In the genomic region with DNA sequence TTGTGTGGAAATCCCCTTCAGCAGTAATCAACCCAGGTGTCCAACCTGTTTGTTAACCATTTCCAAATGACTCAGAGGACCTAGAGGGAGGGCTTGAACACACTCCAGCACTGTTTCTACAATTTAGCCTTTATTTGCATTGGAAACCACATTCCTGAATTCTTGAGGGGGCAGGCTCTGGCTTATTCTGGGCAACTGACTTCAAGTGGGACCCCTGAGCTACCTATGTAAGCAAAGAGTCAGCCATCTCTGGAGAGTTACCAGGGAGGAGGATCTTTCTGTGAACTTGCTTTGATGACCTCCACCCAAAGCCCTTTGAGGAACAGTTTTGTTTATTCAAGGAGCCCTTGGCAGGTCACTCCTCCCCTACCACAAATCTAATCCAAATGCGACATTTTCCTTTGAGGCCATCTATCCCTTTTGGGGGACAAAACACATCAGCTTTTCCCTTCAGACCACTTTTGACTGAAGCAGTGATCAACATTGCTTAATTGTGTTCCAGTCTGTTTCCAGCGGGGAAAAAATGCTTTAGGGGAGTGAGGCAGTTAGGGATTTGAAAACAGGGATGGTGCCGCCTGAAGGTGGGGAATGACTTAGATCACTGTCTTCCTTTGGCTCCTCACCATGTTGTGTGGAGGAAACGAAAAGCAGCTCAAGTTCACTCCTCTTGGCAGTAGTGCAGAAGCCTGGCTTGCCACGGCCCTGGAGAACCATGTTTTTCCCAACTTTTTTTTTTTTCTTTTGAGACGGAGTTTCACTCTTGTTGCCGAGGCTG, we compare ENCODE assay signal across 1 cellular context.
TF ChIP-seq lines count a peak whose summit lies in the region.

No MANE protein-coding gene starts in this region.

TF ChIP-seq in HepG2, 621 proteins besides CTCF, POLR2A, EP300 and RAD21 (continued from another document and continues in another):
- TF ChIP-seq, protein P1, sequence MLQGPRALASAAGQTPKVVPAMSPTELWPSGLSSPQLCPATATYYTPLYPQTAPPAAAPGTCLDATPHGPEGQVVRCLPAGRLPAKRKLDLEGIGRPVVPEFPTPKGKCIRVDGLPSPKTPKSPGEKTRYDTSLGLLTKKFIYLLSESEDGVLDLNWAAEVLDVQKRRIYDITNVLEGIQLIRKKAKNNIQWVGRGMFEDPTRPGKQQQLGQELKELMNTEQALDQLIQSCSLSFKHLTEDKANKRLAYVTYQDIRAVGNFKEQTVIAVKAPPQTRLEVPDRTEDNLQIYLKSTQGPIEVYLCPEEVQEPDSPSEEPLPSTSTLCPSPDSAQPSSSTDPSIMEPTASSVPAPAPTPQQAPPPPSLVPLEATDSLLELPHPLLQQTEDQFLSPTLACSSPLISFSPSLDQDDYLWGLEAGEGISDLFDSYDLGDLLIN (CRISPR knock-in tag; IDR thresholded peaks at IDR 0.05; ENCODE audit: borderline replicate concordance): peak; percentile 80; the same call in 1 of the 2 replicates
- TF ChIP-seq SIX4 (CRISPR knock-in tag; IDR thresholded peaks at IDR 0.05) (no peak), FOXC1 (CRISPR knock-in tag; IDR thresholded peaks at IDR 0.05; ENCODE audit: borderline replicate concordance) (0 out of 2 replicates have a peak, but pooled peaks have one; percentile 26), MTA1 (CRISPR knock-in tag; IDR thresholded peaks at IDR 0.05; ENCODE audit: borderline replicate concordance) (0 out of 2 replicates have a peak, but pooled peaks have one; percentile 23), MTF1 (CRISPR knock-in tag; IDR thresholded peaks at IDR 0.05) (0 out of 2 replicates have a peak, but pooled peaks have one; percentile 37), TCF7L2 (IDR thresholded peaks at IDR 0.05; ENCODE audit: low read depth, low read length) (peak; percentile 77), ETV6 (CRISPR knock-in tag; conservative IDR thresholded peaks at IDR 0.05) (0 out of 2 replicates have a peak, but pooled peaks have one; percentile 17), GATA4 (IDR thresholded peaks at IDR 0.05; ENCODE audit: borderline replicate concordance, low read depth) (peak; percentile 84), NFATC3 (CRISPR knock-in tag; IDR thresholded peaks at IDR 0.05) (no peak; the same call in 1 of the 2 replicates), SP4 (CRISPR knock-in tag; IDR thresholded peaks at IDR 0.05) (peak; percentile 50), ZNF558 (CRISPR knock-in tag; IDR thresholded peaks at IDR 0.05; ENCODE audit: borderline replicate concordance) (0 out of 2 replicates have a peak, but pooled peaks have one; percentile 12), KLF16 (CRISPR knock-in tag; IDR thresholded peaks at IDR 0.05) (peak in 1 of 2 experiments; percentile 15; a peak in 1 of 4 replicates), RELA (CRISPR knock-in tag; IDR thresholded peaks at IDR 0.05) (peak; percentile 97), SP140L (CRISPR knock-in tag; IDR thresholded peaks at IDR 0.05; ENCODE audit: borderline replicate concordance) (peak; percentile 23; the same call in 1 of the 2 replicates), DNMT3B (CRISPR knock-in tag; conservative IDR thresholded peaks at IDR 0.05) (peak; percentile 85), ZNF205 (CRISPR knock-in tag; IDR thresholded peaks at IDR 0.05) (peak; percentile 22), ZSCAN31 (CRISPR knock-in tag; IDR thresholded peaks at IDR 0.05; ENCODE audit: low read depth) (no peak), GABPB1 (CRISPR knock-in tag; IDR thresholded peaks at IDR 0.05) (0 out of 2 replicates have a peak, but pooled peaks have one; percentile 0), SRF (IDR thresholded peaks at IDR 0.05; ENCODE audit: low read depth, low read length) (peak; percentile 21; the same call in 1 of the 2 replicates), FOXK1 (CRISPR knock-in tag; IDR thresholded peaks at IDR 0.05; ENCODE audit: borderline replicate concordance, low read depth) (peak; percentile 12; the same call in 1 of the 2 replicates), ZNF614 (CRISPR knock-in tag; IDR thresholded peaks at IDR 0.05; ENCODE audit: borderline replicate concordance) (0 out of 2 replicates have a peak, but pooled peaks have one; percentile 23), ZNF703 (CRISPR knock-in tag; IDR thresholded peaks at IDR 0.05; ENCODE audit: borderline replicate concordance) (peak; percentile 60; the same call in 1 of the 2 replicates), ZNF136 (CRISPR knock-in tag; IDR thresholded peaks at IDR 0.05; ENCODE audit: low read depth) (peak; percentile 78; the same call in 1 of the 2 replicates), SNAPC2 (CRISPR knock-in tag; IDR thresholded peaks at IDR 0.05) (peak; percentile 75; the same call in 1 of the 2 replicates), ZNF17 (CRISPR knock-in tag; IDR thresholded peaks at IDR 0.05) (no peak), YEATS4 (CRISPR knock-in tag; IDR thresholded peaks at IDR 0.05; ENCODE audit: borderline replicate concordance) (peak; percentile 73), ZNF766 (CRISPR knock-in tag; IDR thresholded peaks at IDR 0.05; ENCODE audit: borderline replicate concordance) (0 out of 2 replicates have a peak, but pooled peaks have one; percentile 73), ZNF12 (CRISPR knock-in tag; IDR thresholded peaks at IDR 0.05) (peak; percentile 56; the same call in 1 of the 2 replicates), MYNN (CRISPR knock-in tag; IDR thresholded peaks at IDR 0.05; ENCODE audit: low read depth) (peak; percentile 44; the same call in 1 of the 2 replicates), ZBTB21 (CRISPR knock-in tag; IDR thresholded peaks at IDR 0.05) (no peak), ZFP90 (CRISPR knock-in tag; IDR thresholded peaks at IDR 0.05; ENCODE audit: borderline replicate concordance) (peak; percentile 93; the same call in 1 of the 2 replicates)
- TF ChIP-seq, protein P2, sequence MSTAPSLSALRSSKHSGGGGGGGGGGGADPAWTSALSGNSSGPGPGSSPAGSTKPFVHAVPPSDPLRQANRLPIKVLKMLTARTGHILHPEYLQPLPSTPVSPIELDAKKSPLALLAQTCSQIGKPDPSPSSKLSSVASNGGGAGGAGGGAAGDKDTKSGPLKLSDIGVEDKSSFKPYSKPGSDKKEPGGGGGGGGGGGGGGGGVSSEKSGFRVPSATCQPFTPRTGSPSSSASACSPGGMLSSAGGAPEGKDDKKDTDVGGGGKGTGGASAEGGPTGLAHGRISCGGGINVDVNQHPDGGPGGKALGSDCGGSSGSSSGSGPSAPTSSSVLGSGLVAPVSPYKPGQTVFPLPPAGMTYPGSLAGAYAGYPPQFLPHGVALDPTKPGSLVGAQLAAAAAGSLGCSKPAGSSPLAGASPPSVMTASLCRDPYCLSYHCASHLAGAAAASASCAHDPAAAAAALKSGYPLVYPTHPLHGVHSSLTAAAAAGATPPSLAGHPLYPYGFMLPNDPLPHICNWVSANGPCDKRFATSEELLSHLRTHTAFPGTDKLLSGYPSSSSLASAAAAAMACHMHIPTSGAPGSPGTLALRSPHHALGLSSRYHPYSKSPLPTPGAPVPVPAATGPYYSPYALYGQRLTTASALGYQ (CRISPR knock-in tag; IDR thresholded peaks at IDR 0.05): peak; percentile 92
- TF ChIP-seq, protein P3, sequence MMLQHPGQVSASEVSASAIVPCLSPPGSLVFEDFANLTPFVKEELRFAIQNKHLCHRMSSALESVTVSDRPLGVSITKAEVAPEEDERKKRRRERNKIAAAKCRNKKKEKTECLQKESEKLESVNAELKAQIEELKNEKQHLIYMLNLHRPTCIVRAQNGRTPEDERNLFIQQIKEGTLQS (CRISPR knock-in tag; IDR thresholded peaks at IDR 0.05): peak; percentile 61; the same call in 1 of the 2 replicates
- TF ChIP-seq, protein P4, sequence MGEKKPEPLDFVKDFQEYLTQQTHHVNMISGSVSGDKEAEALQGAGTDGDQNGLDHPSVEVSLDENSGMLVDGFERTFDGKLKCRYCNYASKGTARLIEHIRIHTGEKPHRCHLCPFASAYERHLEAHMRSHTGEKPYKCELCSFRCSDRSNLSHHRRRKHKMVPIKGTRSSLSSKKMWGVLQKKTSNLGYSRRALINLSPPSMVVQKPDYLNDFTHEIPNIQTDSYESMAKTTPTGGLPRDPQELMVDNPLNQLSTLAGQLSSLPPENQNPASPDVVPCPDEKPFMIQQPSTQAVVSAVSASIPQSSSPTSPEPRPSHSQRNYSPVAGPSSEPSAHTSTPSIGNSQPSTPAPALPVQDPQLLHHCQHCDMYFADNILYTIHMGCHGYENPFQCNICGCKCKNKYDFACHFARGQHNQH (CRISPR knock-in tag; IDR thresholded peaks at IDR 0.05): peak; percentile 62; the same call in 1 of the 2 replicates
- TF ChIP-seq, protein P5, sequence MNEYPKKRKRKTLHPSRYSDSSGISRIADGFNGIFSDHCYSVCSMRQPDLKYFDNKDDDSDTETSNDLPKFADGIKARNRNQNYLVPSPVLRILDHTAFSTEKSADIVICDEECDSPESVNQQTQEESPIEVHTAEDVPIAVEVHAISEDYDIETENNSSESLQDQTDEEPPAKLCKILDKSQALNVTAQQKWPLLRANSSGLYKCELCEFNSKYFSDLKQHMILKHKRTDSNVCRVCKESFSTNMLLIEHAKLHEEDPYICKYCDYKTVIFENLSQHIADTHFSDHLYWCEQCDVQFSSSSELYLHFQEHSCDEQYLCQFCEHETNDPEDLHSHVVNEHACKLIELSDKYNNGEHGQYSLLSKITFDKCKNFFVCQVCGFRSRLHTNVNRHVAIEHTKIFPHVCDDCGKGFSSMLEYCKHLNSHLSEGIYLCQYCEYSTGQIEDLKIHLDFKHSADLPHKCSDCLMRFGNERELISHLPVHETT (CRISPR knock-in tag; conservative IDR thresholded peaks at IDR 0.05): peak; percentile 56
- TF ChIP-seq, protein P6, sequence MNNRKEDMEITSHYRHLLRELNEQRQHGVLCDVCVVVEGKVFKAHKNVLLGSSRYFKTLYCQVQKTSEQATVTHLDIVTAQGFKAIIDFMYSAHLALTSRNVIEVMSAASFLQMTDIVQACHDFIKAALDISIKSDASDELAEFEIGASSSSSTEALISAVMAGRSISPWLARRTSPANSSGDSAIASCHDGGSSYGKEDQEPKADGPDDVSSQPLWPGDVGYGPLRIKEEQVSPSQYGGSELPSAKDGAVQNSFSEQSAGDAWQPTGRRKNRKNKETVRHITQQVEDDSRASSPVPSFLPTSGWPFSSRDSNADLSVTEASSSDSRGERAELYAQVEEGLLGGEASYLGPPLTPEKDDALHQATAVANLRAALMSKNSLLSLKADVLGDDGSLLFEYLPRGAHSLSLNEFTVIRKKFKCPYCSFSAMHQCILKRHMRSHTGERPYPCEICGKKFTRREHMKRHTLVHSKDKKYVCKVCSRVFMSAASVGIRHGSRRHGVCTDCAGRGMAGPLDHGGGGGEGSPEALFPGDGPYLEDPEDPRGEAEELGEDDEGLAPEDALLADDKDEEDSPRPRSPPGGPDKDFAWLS (CRISPR knock-in tag; IDR thresholded peaks at IDR 0.05; ENCODE audit: borderline replicate concordance): 0 out of 2 replicates have a peak, but pooled peaks have one; percentile 47
- TF ChIP-seq, protein P7, sequence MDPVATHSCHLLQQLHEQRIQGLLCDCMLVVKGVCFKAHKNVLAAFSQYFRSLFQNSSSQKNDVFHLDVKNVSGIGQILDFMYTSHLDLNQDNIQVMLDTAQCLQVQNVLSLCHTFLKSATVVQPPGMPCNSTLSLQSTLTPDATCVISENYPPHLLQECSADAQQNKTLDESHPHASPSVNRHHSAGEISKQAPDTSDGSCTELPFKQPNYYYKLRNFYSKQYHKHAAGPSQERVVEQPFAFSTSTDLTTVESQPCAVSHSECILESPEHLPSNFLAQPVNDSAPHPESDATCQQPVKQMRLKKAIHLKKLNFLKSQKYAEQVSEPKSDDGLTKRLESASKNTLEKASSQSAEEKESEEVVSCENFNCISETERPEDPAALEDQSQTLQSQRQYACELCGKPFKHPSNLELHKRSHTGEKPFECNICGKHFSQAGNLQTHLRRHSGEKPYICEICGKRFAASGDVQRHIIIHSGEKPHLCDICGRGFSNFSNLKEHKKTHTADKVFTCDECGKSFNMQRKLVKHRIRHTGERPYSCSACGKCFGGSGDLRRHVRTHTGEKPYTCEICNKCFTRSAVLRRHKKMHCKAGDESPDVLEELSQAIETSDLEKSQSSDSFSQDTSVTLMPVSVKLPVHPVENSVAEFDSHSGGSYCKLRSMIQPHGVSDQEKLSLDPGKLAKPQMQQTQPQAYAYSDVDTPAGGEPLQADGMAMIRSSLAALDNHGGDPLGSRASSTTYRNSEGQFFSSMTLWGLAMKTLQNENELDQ (CRISPR knock-in tag; IDR thresholded peaks at IDR 0.05; ENCODE audit: borderline replicate concordance): peak; percentile 41; the same call in 1 of the 2 replicates
- TF ChIP-seq, protein P8, sequence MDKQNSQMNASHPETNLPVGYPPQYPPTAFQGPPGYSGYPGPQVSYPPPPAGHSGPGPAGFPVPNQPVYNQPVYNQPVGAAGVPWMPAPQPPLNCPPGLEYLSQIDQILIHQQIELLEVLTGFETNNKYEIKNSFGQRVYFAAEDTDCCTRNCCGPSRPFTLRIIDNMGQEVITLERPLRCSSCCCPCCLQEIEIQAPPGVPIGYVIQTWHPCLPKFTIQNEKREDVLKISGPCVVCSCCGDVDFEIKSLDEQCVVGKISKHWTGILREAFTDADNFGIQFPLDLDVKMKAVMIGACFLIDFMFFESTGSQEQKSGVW (CRISPR knock-in tag; IDR thresholded peaks at IDR 0.05; ENCODE audit: borderline replicate concordance): no peak
- TF ChIP-seq, protein P9, sequence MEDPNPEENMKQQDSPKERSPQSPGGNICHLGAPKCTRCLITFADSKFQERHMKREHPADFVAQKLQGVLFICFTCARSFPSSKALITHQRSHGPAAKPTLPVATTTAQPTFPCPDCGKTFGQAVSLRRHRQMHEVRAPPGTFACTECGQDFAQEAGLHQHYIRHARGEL (CRISPR knock-in tag; IDR thresholded peaks at IDR 0.05): no peak
- TF ChIP-seq, protein P10, sequence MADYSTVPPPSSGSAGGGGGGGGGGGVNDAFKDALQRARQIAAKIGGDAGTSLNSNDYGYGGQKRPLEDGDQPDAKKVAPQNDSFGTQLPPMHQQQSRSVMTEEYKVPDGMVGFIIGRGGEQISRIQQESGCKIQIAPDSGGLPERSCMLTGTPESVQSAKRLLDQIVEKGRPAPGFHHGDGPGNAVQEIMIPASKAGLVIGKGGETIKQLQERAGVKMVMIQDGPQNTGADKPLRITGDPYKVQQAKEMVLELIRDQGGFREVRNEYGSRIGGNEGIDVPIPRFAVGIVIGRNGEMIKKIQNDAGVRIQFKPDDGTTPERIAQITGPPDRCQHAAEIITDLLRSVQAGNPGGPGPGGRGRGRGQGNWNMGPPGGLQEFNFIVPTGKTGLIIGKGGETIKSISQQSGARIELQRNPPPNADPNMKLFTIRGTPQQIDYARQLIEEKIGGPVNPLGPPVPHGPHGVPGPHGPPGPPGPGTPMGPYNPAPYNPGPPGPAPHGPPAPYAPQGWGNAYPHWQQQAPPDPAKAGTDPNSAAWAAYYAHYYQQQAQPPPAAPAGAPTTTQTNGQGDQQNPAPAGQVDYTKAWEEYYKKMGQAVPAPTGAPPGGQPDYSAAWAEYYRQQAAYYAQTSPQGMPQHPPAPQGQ (CRISPR knock-in tag; IDR thresholded peaks at IDR 0.05; ENCODE audit: borderline replicate concordance): 0 out of 2 replicates have a peak, but pooled peaks have one; percentile 20
- TF ChIP-seq, protein P11, sequence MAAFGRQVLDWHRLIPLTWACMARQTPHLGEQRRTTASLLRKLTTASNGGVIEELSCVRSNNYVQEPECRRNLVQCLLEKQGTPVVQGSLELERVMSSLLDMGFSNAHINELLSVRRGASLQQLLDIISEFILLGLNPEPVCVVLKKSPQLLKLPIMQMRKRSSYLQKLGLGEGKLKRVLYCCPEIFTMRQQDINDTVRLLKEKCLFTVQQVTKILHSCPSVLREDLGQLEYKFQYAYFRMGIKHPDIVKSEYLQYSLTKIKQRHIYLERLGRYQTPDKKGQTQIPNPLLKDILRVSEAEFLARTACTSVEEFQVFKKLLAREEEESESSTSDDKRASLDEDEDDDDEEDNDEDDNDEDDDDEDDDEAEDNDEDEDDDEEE (CRISPR knock-in tag; IDR thresholded peaks at IDR 0.05): 0 out of 2 replicates have a peak, but pooled peaks have one; percentile 33
